ENCODE assay signal across 14 cellular contexts in the genomic region with DNA sequence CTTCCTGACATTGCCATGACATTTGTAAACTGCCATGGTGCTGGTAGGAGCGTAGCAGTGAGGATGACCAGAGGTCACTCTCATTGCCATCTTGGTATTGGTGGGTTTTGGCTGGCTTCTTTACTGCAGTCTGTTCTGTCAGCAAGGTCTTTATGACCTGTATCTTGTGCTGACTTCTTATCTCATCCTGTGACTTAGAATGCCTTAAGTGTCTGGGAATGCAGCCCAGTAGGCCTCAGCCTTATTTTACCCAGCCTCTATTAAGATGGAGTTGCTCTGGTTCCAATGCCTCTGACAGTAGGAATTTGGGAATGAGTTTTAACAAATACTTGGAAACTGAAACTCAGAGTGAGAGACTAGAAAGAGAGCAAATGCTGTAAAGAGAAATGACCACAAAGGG.
"Had no signal": no experiment of that assay in that cellular context is flagged by ENCODE, and none has a peak within 500 bp of the region (broad histone marks: within the 10 kb centered on the region; RNA-seq: fewer than 3 reads in every experiment).

No MANE protein-coding gene starts in this region.

- H3K4me1 Mint-ChIP-seq: activated CD4-positive, alpha-beta T cell treated with anti-CD3 and anti-CD28 coated beads for 36 hours had no signal

- H3K9me3 Mint-ChIP-seq: neural crest cell had no signal

- H3K4me1 ChIP-seq: breast epithelium, gastrocnemius medialis, transverse colon had no signal

- H3K27ac Mint-ChIP-seq: activated CD4-positive, alpha-beta T cell treated with anti-CD3 and anti-CD28 coated beads for 36 hours; activated naive CD8-positive, alpha-beta T cell; T-helper 17 cell had no signal

- H3K27ac ChIP-seq: epithelial cell of prostate, gastrocnemius medialis, transverse colon had no signal

- H3K4me3 Mint-ChIP-seq: activated CD4-positive, alpha-beta T cell treated with anti-CD3 and anti-CD28 coated beads for 36 hours; activated naive CD8-positive, alpha-beta T cell; neural crest cell; T-helper 17 cell had no signal

- DNase-seq: activated CD4-positive, alpha-beta T cell treated with anti-CD3 and anti-CD28 coated beads for 36 hours; activated CD8-positive, alpha-beta memory T cell treated with anti-CD3 and anti-CD28 coated beads, Interleukin-2, amount 50 U/mL, for 48 hours; activated gamma-delta T cell treated with Interleukin-2 at 50 U/mL for 16 hours; gastrocnemius medialis; midbrain; SIG-M5; sigmoid colon; stimulated activated CD4-positive, alpha-beta T cell treated with anti-CD3 and anti-CD28 coated beads, Interleukin-1b, Interleukin-23, amount 100 ng/mL, for 48 hours; T-helper 17 cell; transverse colon had no signal

- H3K36me3 Mint-ChIP-seq: activated naive CD8-positive, alpha-beta T cell had no signal

- H3K36me3 ChIP-seq: breast epithelium, gastrocnemius medialis, sigmoid colon, transverse colon had no signal

- ATAC-seq: activated CD4-positive, alpha-beta T cell treated with anti-CD3 and anti-CD28 coated beads for 36 hours; gastrocnemius medialis; T-helper 17 cell had no signal

- H3K9me3 ChIP-seq: breast epithelium, gastrocnemius medialis, sigmoid colon, transverse colon had no signal

- H3K4me3 ChIP-seq: breast epithelium, gastrocnemius medialis, sigmoid colon, transverse colon had no signal

- H3K27me3 ChIP-seq: breast epithelium had no signal
